In the genomic region with DNA sequence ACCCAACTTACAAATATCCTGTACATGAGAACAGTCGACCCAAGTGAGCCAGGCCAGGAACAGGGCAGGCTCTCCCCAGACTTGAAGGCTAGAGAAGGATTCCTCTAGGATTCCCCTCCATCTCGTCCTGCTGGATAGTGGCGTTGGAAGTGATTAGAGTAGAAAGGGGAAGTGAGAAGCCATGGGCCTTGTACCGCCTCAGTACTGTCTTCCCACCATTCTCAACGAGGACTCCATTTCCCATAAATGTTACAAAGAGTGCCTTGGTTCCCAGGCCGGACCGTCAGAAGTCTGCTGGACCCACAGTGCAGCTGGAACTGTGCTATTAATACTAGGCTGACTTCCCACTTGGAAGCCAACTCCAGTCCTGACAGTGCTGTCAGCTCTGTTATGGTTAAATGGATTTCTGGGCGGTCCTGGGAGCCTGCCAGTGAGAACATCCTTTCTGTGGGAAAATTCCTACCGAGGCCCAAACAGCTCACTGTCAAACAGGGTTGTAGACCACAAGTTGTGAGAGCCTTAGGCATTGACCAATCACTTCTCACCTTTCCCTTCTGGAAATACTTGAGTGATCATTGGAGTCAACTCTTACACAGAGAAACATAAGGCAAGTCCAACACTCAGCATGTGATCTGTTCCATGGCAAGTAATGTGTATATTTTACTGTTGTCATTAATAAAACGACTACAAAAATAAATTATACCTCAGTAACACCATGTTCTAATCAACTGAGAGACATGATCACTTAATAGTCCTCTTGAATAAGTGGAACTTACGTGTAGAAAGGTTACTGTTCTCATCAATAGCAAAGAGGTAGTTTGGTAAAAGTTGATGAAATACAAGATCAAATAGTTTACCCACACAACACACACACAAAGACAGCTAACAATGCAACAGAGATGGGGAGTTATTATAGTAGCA, we compare ENCODE assay signal across 11 cellular contexts. TPM values are rescaled to one million over a fixed set of nuclear protein-coding genes. Genes with fewer than 3 reads are reported as not detected.
DNase-seq lines count a peak whose midpoint lies in the region; ATAC-seq and TF ChIP-seq lines count a peak whose summit lies in the region.
"Had no signal": no experiment of that assay in that cellular context is flagged by ENCODE, and none has a peak within 500 bp of the region (broad histone marks: within the 10 kb centered on the region; RNA-seq: fewer than 3 reads in every experiment).

No MANE protein-coding gene starts in this region.

- no peaks in the 10 kb centered on the region for H3K36me3 ChIP-seq in ovary
- H3K36me3 ChIP-seq: neutrophil had no signal

- no peaks in the 10 kb centered on the region for H3K27me3 ChIP-seq in ovary
- H3K27me3 ChIP-seq: neutrophil had no signal

- no peak for TF ChIP-seq EP300 in ovary (IDR thresholded peaks at IDR 0.05)

- H3K27ac Mint-ChIP-seq in chondrocyte (ENCODE audit: unreplicated experiment) (peak overlapping the region; percentile 76), glutamatergic neuron (ENCODE audit: unreplicated experiment) (no peak overlapping the region)
- H3K27ac Mint-ChIP-seq in activated CD8-positive, alpha-beta memory T cell treated with anti-CD3 and anti-CD28 coated beads, Interleukin-2, amount 10 ng/mL, durations not matched to agents 7 days and 5 days = no peak overlapping the region
- H3K27ac Mint-ChIP-seq: activated naive CD4-positive, alpha-beta T cell treated with anti-CD3 and anti-CD28 coated beads, Interleukin-2, amount 50 U/mL, for 24 hours had no signal

- intact Hi-C loops in ovary (cut with DNase I) = no loop called here

- CTCF ChIA-PET in activated CD8-positive, alpha-beta memory T cell treated with anti-CD3 and anti-CD28 coated beads, Interleukin-2, amount 10 ng/mL, durations not matched to agents 7 days and 5 days (lab: Charles Lee) = no interaction called here

- H3K4me1 Mint-ChIP-seq in chondrocyte (ENCODE audit: low read depth) (peaks cover 6% of the 10 kb centered on the region), glutamatergic neuron (ENCODE audit: low read depth, unreplicated experiment) (peaks cover 1% of the 10 kb centered on the region)
- no peaks in the 10 kb centered on the region for H3K4me1 Mint-ChIP-seq in activated CD8-positive, alpha-beta memory T cell treated with anti-CD3 and anti-CD28 coated beads, Interleukin-2, amount 10 ng/mL, durations not matched to agents 7 days and 5 days
- H3K4me1 Mint-ChIP-seq: activated naive CD4-positive, alpha-beta T cell treated with anti-CD3 and anti-CD28 coated beads, Interleukin-2, amount 50 U/mL, for 24 hours had no signal

- H3K27ac ChIP-seq in ovary = peak overlapping the region in 1 of 2 donors; percentile 35
- H3K27ac ChIP-seq: neutrophil had no signal

- no peak for TF ChIP-seq POLR2A in ovary (IDR thresholded peaks at IDR 0.05)

- no peaks in the 10 kb centered on the region for H3K36me3 Mint-ChIP-seq in chondrocyte (ENCODE audit: low read depth)
- H3K36me3 Mint-ChIP-seq in glutamatergic neuron (ENCODE audit: unreplicated experiment) = no peaks in the 10 kb centered on the region
- H3K36me3 Mint-ChIP-seq in activated CD8-positive, alpha-beta memory T cell treated with anti-CD3 and anti-CD28 coated beads, Interleukin-2, amount 10 ng/mL, durations not matched to agents 7 days and 5 days = no peaks in the 10 kb centered on the region
- H3K36me3 Mint-ChIP-seq: activated naive CD4-positive, alpha-beta T cell treated with anti-CD3 and anti-CD28 coated beads, Interleukin-2, amount 50 U/mL, for 24 hours had no signal

- no peaks in the 10 kb centered on the region for H3K9me3 ChIP-seq in ovary
- H3K9me3 ChIP-seq: neutrophil had no signal

- TF ChIP-seq CTCF in chondrocyte (IDR thresholded peaks at IDR 0.05) = no peak
- no peak for TF ChIP-seq CTCF in ovary (IDR thresholded peaks at IDR 0.05)
- no peak for TF ChIP-seq CTCF in glutamatergic neuron (IDR thresholded peaks at IDR 0.05; ENCODE audit: partially characterized antibody, unreplicated experiment)

- H3K27me3 Mint-ChIP-seq in chondrocyte (ENCODE audit: low read depth) = no peaks in the 10 kb centered on the region
- no peaks in the 10 kb centered on the region for H3K27me3 Mint-ChIP-seq in glutamatergic neuron (ENCODE audit: unreplicated experiment)
- H3K27me3 Mint-ChIP-seq in activated CD8-positive, alpha-beta memory T cell treated with anti-CD3 and anti-CD28 coated beads, Interleukin-2, amount 10 ng/mL, durations not matched to agents 7 days and 5 days = no peaks in the 10 kb centered on the region
- H3K27me3 Mint-ChIP-seq: activated naive CD4-positive, alpha-beta T cell treated with anti-CD3 and anti-CD28 coated beads, Interleukin-2, amount 50 U/mL, for 24 hours had no signal

- DNase-seq in EL (peak; percentile 67), chondrocyte (ENCODE audit: low spot score) (no peak), ovary (peak; percentile 19 to 55 (median 47)), glutamatergic neuron (no peak), NCI-H2081 (lab: John Stamatoyannopoulos, UW) (no peak), NCI-H128 (lab: John Stamatoyannopoulos, UW; ENCODE audit: unreplicated experiment) (no peak)
- DNase-seq in activated CD8-positive, alpha-beta memory T cell treated with anti-CD3 and anti-CD28 coated beads, Interleukin-2, amount 10 ng/mL, durations not matched to agents 7 days and 5 days = no peak
- DNase-seq: NCI-H1694 had no signal

- 36 to 47% (median 37%) methylated on average over 11 of the region's 11 CpGs for WGBS in ovary, 3 donors

- no peak overlapping the region for H3K4me3 ChIP-seq in ovary

- H3K4me3 Mint-ChIP-seq in chondrocyte (ENCODE audit: unreplicated experiment) (no peak overlapping the region), glutamatergic neuron (ENCODE audit: unreplicated experiment) (no peak overlapping the region)
- H3K4me3 Mint-ChIP-seq in activated CD8-positive, alpha-beta memory T cell treated with anti-CD3 and anti-CD28 coated beads, Interleukin-2, amount 10 ng/mL, durations not matched to agents 7 days and 5 days = no peak overlapping the region
- H3K4me3 Mint-ChIP-seq: activated naive CD4-positive, alpha-beta T cell treated with anti-CD3 and anti-CD28 coated beads, Interleukin-2, amount 50 U/mL, for 24 hours had no signal

- H3K9me3 Mint-ChIP-seq in chondrocyte (ENCODE audit: low read depth) (peaks cover 4% of the 10 kb centered on the region), glutamatergic neuron (ENCODE audit: unreplicated experiment) (no peaks in the 10 kb centered on the region)
- H3K9me3 Mint-ChIP-seq in activated CD8-positive, alpha-beta memory T cell treated with anti-CD3 and anti-CD28 coated beads, Interleukin-2, amount 10 ng/mL, durations not matched to agents 7 days and 5 days (ENCODE audit: low read depth) = no peaks in the 10 kb centered on the region
- H3K9me3 Mint-ChIP-seq: activated naive CD4-positive, alpha-beta T cell treated with anti-CD3 and anti-CD28 coated beads, Interleukin-2, amount 50 U/mL, for 24 hours had no signal

- no peaks in the 10 kb centered on the region for H3K4me1 ChIP-seq in ovary (ENCODE audit: insufficient read depth)

- peak; percentile 42 for ATAC-seq in HG03139 (IDR thresholded peaks at IDR 0.05; ENCODE audit: unreplicated experiment)
- no peak for ATAC-seq in activated CD8-positive, alpha-beta memory T cell treated with anti-CD3 and anti-CD28 coated beads, Interleukin-2, amount 10 ng/mL, durations not matched to agents 7 days and 5 days

RNA-seq across cellular contexts. Expression of a gene that starts 58.4 kb away (rescaled TPM):
- not detected in 3 replicates for total RNA-seq in chondrocyte
- not detected for total RNA-seq in ovary
- not detected for polyA plus RNA-seq in ovary
- not detected for total RNA-seq in glutamatergic neuron (ENCODE audit: unreplicated experiment)
- total RNA-seq in activated CD8-positive, alpha-beta memory T cell treated with anti-CD3 and anti-CD28 coated beads, Interleukin-2, amount 10 ng/mL, durations not matched to agents 7 days and 5 days = not detected

Comparison
In these comparisons a context has a peak if more than half of its experiments do, and no peak if none do; other contexts are left out.
1. DNase-seq: peak in EL (single experiment) and ovary (5 of 5); none in chondrocyte (single experiment), glutamatergic neuron (single experiment), activated CD8-positive, alpha-beta memory T cell treated with anti-CD3 and anti-CD28 coated beads, Interleukin-2, amount 10 ng/mL, durations not matched to agents 7 days and 5 days (single experiment), NCI-H2081 (0 of 2) and NCI-H128 (single experiment).